ENCODE assay signal across 8 cellular contexts in genomic region chr1:1615256-1616044, GRCh38. TPM values are rescaled to one million over a fixed set of nuclear protein-coding genes. Genes with fewer than 3 reads are reported as not detected.
DNase-seq lines count a peak whose midpoint lies in the region; ATAC-seq, FAIRE-seq and TF ChIP-seq lines count a peak whose summit lies in the region.

TSS of gene MIB2 (plus strand) at chr1:1615500. CDS start at chr1:1623453, 7,953 bp downstream.

- H3K36me3 Mint-ChIP-seq in astrocyte (ENCODE audit: low read depth, unreplicated experiment), result peaks cover 7% of the 10 kb centered on the region

- peak within 1 kb of the TSS; percentile 92 for H3K4me3 Mint-ChIP-seq in astrocyte (ENCODE audit: unreplicated experiment)

- ATAC-seq in HG02970 (IDR thresholded peaks at IDR 0.05; ENCODE audit: low FRiP score, unreplicated experiment) (peak; percentile 86), aorta (ENCODE audit: low FRiP score) (peak; percentile 98)

- H3K4me2 ChIP-seq in astrocyte (ENCODE audit: low read length), result peak within 1 kb of the TSS; percentile 95

- intact Hi-C loops in aorta (cut with DNase I), result no loop called here

- H4K20me1 ChIP-seq in astrocyte (ENCODE audit: insufficient read depth, low read length), result peaks cover 62% of the 10 kb centered on the region

- peaks cover 45% of the 10 kb centered on the region for H3K79me2 ChIP-seq in astrocyte (ENCODE audit: insufficient read depth, low read length)

- peaks cover 3% of the 10 kb centered on the region for H3K36me3 ChIP-seq in astrocyte (ENCODE audit: insufficient read depth, low read length)
- no peaks in the 10 kb centered on the region for H3K36me3 ChIP-seq in aorta (ENCODE audit: control insufficient read depth in 1 of 2, insufficient read depth in 2 of 2, low read length in 1 of 2)

- peak within 1 kb of the TSS; percentile 78 for H2AFZ ChIP-seq in astrocyte (ENCODE audit: low read depth, low read length)

- no peaks in the 10 kb centered on the region for H3K27me3 Mint-ChIP-seq in astrocyte (ENCODE audit: low read depth, unreplicated experiment)

- peak within 1 kb of the TSS; percentile 88 for H3K27ac Mint-ChIP-seq in astrocyte (ENCODE audit: unreplicated experiment)

- DNase-seq in GM18507 (ENCODE audit: extremely low spot score, insufficient read length, low read depth) (peak; percentile 100), NCI-H1930 (lab: John Stamatoyannopoulos, UW) (peak; percentile 97 to 98), T-helper 22 cell (ENCODE audit: low read depth) (peak; percentile 98), astrocyte (ENCODE audit: low read depth) (peak; percentile 84), hepatic stellate cell (ENCODE audit: low spot score) (peak; percentile 100), renal cortical epithelial cell (ENCODE audit: low read depth) (peak; percentile 84), aorta (peak; percentile 97 to 99)

- H3K9me3 Mint-ChIP-seq in astrocyte (ENCODE audit: unreplicated experiment), result no peaks in the 10 kb centered on the region

- H3K4me1 ChIP-seq in astrocyte (ENCODE audit: insufficient read depth, low read length) (peaks cover 24% of the 10 kb centered on the region), aorta (ENCODE audit: control insufficient read depth in 1 of 2, insufficient read depth in 2 of 2, low read length in 2 of 2) (no peaks in the 10 kb centered on the region)

- WGBS in aorta, 2 donors, result 0% methylated on average over 98 to 107 of the region's 107 CpGs

- peak within 1 kb of the TSS; percentile 100 for H3K9ac ChIP-seq in astrocyte (ENCODE audit: low read length)

- FAIRE-seq in GM18507 (lab: Jason Lieb, UNC) (peak; percentile 97), astrocyte (lab: Jason Lieb, UNC) (no peak)

- peaks cover 16% of the 10 kb centered on the region for H3K4me1 Mint-ChIP-seq in astrocyte (ENCODE audit: low read depth, unreplicated experiment)

- H3K9me3 ChIP-seq in astrocyte (ENCODE audit: insufficient read depth, low read depth, low read length) (no peaks in the 10 kb centered on the region), aorta (ENCODE audit: control insufficient read depth, low read length) (no peaks in the 10 kb centered on the region)

- H3K4me3 ChIP-seq in astrocyte (ENCODE audit: insufficient read depth, low read depth, low read length) (peak within 1 kb of the TSS; percentile 77), aorta (ENCODE audit: low read length in 2 of 2) (peak within 1 kb of the TSS; percentile 65 to 83)

- H3K27me3 ChIP-seq in astrocyte (ENCODE audit: insufficient read depth, low read length) (no peaks in the 10 kb centered on the region), aorta (ENCODE audit: control insufficient read depth in 1 of 2, insufficient read depth in 2 of 2, low read length in 1 of 2) (no peaks in the 10 kb centered on the region)

- no peak for TF ChIP-seq CTCF in astrocyte (IDR thresholded peaks at IDR 0.05; ENCODE audit: insufficient read depth, low read depth, low read length)

- H3K27ac ChIP-seq in astrocyte (ENCODE audit: low read depth, low read length) (peak within 1 kb of the TSS; percentile 100), aorta (ENCODE audit: low read depth in 1 of 2, low read length in 2 of 2) (peak within 1 kb of the TSS; percentile 71 to 92)

RNA-seq across cellular contexts. Expression of gene MIB2, which starts in this region (rescaled TPM):
- 73.6 and 80.1 TPM in 2 replicates for total RNA-seq in astrocyte
- 32.0 and 68.2 TPM in 2 replicates for total RNA-seq in renal cortical epithelial cell
- 10 to 100 TPM; 45.0 to 77.7 TPM for total RNA-seq in aorta
- 100 to 1,000 TPM in 1 of 2 donors, 10 to 100 TPM in 1; 20.4 to 220 TPM for polyA plus RNA-seq in aorta

Comparison
In these comparisons a context has a peak if more than half of its experiments do, and no peak if none do; other contexts are left out.
1. Peak in every context shown above with its lines: DNase-seq, ATAC-seq, H3K4me3 ChIP-seq and H3K27ac ChIP-seq.